8 cellular contexts compared by ENCODE assay signal in genomic region chr12:100128509-100128908, GRCh38. TPM values are rescaled to one million over a fixed set of nuclear protein-coding genes. Genes with fewer than 3 reads are reported as not detected.
DNase-seq lines count a peak whose midpoint lies in the region; ATAC-seq and TF ChIP-seq lines count a peak whose summit lies in the region.

No MANE protein-coding gene starts in this region.

- H3K27me3 Mint-ChIP-seq in activated T-cell treated with anti-CD3 and anti-CD28 coated beads, Interleukin-2, amount 50 U/mL, for 4 hours (ENCODE audit: low read depth) = no peaks in the 10 kb centered on the region
- H3K27me3 Mint-ChIP-seq in neural progenitor cell (ENCODE audit: insufficient read depth, low read depth) = peaks cover 2% of the 10 kb centered on the region

- peaks cover 75% of the 10 kb centered on the region for H3K79me2 ChIP-seq in neural progenitor cell (ENCODE audit: low read depth)

- peaks cover 10% of the 10 kb centered on the region for H3K36me3 Mint-ChIP-seq in activated T-cell treated with anti-CD3 and anti-CD28 coated beads, Interleukin-2, amount 50 U/mL, for 4 hours (ENCODE audit: insufficient read depth)
- peaks cover 11% of the 10 kb centered on the region for H3K36me3 Mint-ChIP-seq in neural progenitor cell

- H3K4me3 Mint-ChIP-seq in activated T-cell treated with anti-CD3 and anti-CD28 coated beads, Interleukin-2, amount 50 U/mL, for 4 hours = peak overlapping the region; percentile 9
- no peak overlapping the region for H3K4me3 Mint-ChIP-seq in neural progenitor cell

- TF ChIP-seq POLR2A in erythroblast (IDR thresholded peaks at IDR 0.05; ENCODE audit: low read length) (no peak), esophagus squamous epithelium (IDR thresholded peaks at IDR 0.05) (no peak)

- no peak for DNase-seq in activated T-cell treated with anti-CD3 and anti-CD28 coated beads, Interleukin-2, amount 50 U/mL, for 4 hours
- DNase-seq in activated T-cell treated with anti-CD3 and anti-CD28 coated beads for 4 hours (no peak), OCI-M1 (lab: John Stamatoyannopoulos, UW) (peak; percentile 78), erythroblast (lab: John Stamatoyannopoulos, UW) (peak; percentile 23 to 46), neural progenitor cell (ENCODE audit: low spot score) (peak; percentile 55), cerebellar nuclear complex (lab: John Stamatoyannopoulos, UW) (no peak), esophagus squamous epithelium (lab: John Stamatoyannopoulos, UW) (no peak)

- H2AFZ ChIP-seq in neural progenitor cell (replicated peaks) = no peak overlapping the region

- H3K4me3 ChIP-seq in neural progenitor cell (no peak overlapping the region), esophagus squamous epithelium (no peak overlapping the region)

- H3K9ac ChIP-seq in neural progenitor cell = no peak overlapping the region

- peaks cover 33% of the 10 kb centered on the region for H3K4me1 Mint-ChIP-seq in activated T-cell treated with anti-CD3 and anti-CD28 coated beads, Interleukin-2, amount 50 U/mL, for 4 hours (ENCODE audit: low read depth)
- H3K4me1 Mint-ChIP-seq in neural progenitor cell = peaks cover 6% of the 10 kb centered on the region

- ATAC-seq in activated T-cell treated with anti-CD3 and anti-CD28 coated beads, Interleukin-2, amount 50 U/mL, for 4 hours = no peak
- no peak for ATAC-seq in GM21723 (IDR thresholded peaks at IDR 0.05; ENCODE audit: unreplicated experiment)

- H3K27ac ChIP-seq in neural progenitor cell = no peak overlapping the region
- peak overlapping the region in 2 of 4 donors; percentile 26 to 34 for H3K27ac ChIP-seq in esophagus squamous epithelium

- H3K4me1 ChIP-seq in neural progenitor cell (no peaks in the 10 kb centered on the region), esophagus squamous epithelium (peaks cover 5 to 38% (median 18%) of the 10 kb centered on the region in 3 donors)

- H3K27me3 ChIP-seq in neural progenitor cell = no peaks in the 10 kb centered on the region
- no peaks in the 10 kb centered on the region for H3K27me3 ChIP-seq in esophagus squamous epithelium

- intact Hi-C loops in esophagus squamous epithelium (cut with DNase I) = no loop called here

- no peaks in the 10 kb centered on the region for H3K9me3 Mint-ChIP-seq in activated T-cell treated with anti-CD3 and anti-CD28 coated beads, Interleukin-2, amount 50 U/mL, for 4 hours
- peaks cover 7% of the 10 kb centered on the region for H3K9me3 Mint-ChIP-seq in neural progenitor cell

- TF ChIP-seq CTCF in neural progenitor cell (IDR thresholded peaks at IDR 0.05) (peak; percentile 51), esophagus squamous epithelium (IDR thresholded peaks at IDR 0.05) (peak in 3 of 6 experiments; percentile 29 to 43 (median 34))

- no peaks in the 10 kb centered on the region for H4K20me1 ChIP-seq in neural progenitor cell (ENCODE audit: low read depth)

- H3K27ac Mint-ChIP-seq in neural progenitor cell = no peak overlapping the region

- H3K9me3 ChIP-seq in neural progenitor cell (ENCODE audit: low read depth) (no peaks in the 10 kb centered on the region), esophagus squamous epithelium (peaks cover 0 to 5% (median 0%) of the 10 kb centered on the region in 3 donors)

- no peaks in the 10 kb centered on the region for H3F3A ChIP-seq in neural progenitor cell (ENCODE audit: low read depth)

- WGBS in esophagus squamous epithelium, 2 donors = 6 to 7% methylated on average over 1 of the region's 1 CpG

- H3K36me3 ChIP-seq in neural progenitor cell = no peaks in the 10 kb centered on the region
- no peaks in the 10 kb centered on the region for H3K36me3 ChIP-seq in esophagus squamous epithelium

- H3K4me2 ChIP-seq in neural progenitor cell = no peak overlapping the region

RNA-seq across cellular contexts. Expression of gene BLTP3B, which starts 14.2 kb away (rescaled TPM):
- total RNA-seq in activated T-cell treated with anti-CD3 and anti-CD28 coated beads, Interleukin-2, amount 50 U/mL, for 4 hours = 10 to 100 TPM; 52.2 to 56.3 (median 54.6) TPM
- total RNA-seq in neural progenitor cell (ENCODE audit: low replicate concordance) = 12.6 and 16.7 TPM in 2 replicates
- 10 to 100 TPM in 3 of 4 donors, 1 to 10 TPM in 1; 7.1 to 21.9 (median 13.5) TPM for total RNA-seq in esophagus squamous epithelium

Comparison
In these comparisons a context has a peak if more than half of its experiments do, and no peak if none do; other contexts are left out.
1. DNase-seq: peak in OCI-M1 (single experiment), erythroblast (2 of 2) and neural progenitor cell (single experiment); none in activated T-cell treated with anti-CD3 and anti-CD28 coated beads, Interleukin-2, amount 50 U/mL, for 4 hours (single experiment), activated T-cell treated with anti-CD3 and anti-CD28 coated beads for 4 hours (single experiment), cerebellar nuclear complex (0 of 2) and esophagus squamous epithelium (single experiment).